Comparison of ENCODE assay signal across 25 cellular contexts in the genomic region with DNA sequence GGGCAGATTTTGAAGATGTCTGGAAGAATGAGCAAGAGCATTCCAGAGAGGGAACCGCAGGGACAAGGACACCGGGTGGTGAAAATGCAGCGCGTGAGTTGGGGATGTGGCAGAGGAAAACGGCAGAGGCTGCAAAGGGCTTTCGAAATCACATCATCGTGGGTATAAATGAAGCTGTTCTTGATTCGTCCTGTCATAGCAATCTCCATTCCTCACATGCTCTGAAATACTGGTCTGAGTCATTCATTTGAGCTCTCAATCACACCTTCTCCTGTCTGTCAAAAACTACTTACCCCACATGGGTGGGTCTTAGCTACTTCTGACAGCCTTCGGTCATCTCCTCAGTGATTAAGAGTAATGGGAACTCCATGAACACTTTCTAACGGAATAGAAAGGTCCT.
"Had no signal": no experiment of that assay in that cellular context is flagged by ENCODE, and none has a peak within 500 bp of the region (broad histone marks: within the 10 kb centered on the region; RNA-seq: fewer than 3 reads in every experiment).

No MANE protein-coding gene starts in this region.

- H3K27me3 ChIP-seq: right atrium auricular region, thyroid gland had no signal

- ATAC-seq: activated CD4-positive, alpha-beta T cell treated with anti-CD3 and anti-CD28 coated beads for 36 hours; activated T-cell treated with anti-CD3 and anti-CD28 coated beads, Interleukin-2, amount 50 U/mL, for 4 hours; foreskin keratinocyte; left colon; pancreas; psoas muscle; stimulated activated naive CD8-positive, alpha-beta T cell treated with anti-CD3 and anti-CD28 coated beads, Interleukin-15, Interleukin-2, amounts not matched to agents 100 U/mL and 50 U/mL, for 24 hours had no signal

- H3K4me3 ChIP-seq: pancreas, psoas muscle, right atrium auricular region, thyroid gland had no signal

- H3K4me3 Mint-ChIP-seq: activated B cell treated with CpG ODN at 0.5 μM for 24 hours; activated CD4-positive, alpha-beta T cell treated with anti-CD3 and anti-CD28 coated beads for 36 hours; activated naive CD8-positive, alpha-beta T cell treated with anti-CD3 and anti-CD28 coated beads for 36 hours; activated T-cell treated with anti-CD3 and anti-CD28 coated beads, Interleukin-2, amount 50 U/mL, for 4 hours; memory B cell; natural killer cell treated with Interleukin-12 subunit alpha and Interleukin-12 subunit beta and Interleukin-15 and Interleukin-18, amount 100 ng/mL, for 72 hours had no signal

- H3K4me1 ChIP-seq: foreskin keratinocyte, pancreas, psoas muscle, right atrium auricular region, thyroid gland had no signal

- H3K36me3 ChIP-seq: pancreas, right atrium auricular region, thyroid gland had no signal

- H3K4me1 Mint-ChIP-seq: activated B cell treated with CpG ODN at 0.5 μM for 24 hours; activated CD4-positive, alpha-beta T cell treated with anti-CD3 and anti-CD28 coated beads for 36 hours; activated naive CD8-positive, alpha-beta T cell treated with anti-CD3 and anti-CD28 coated beads for 36 hours; memory B cell had no signal

- H3K9me3 ChIP-seq: pancreas, psoas muscle, thyroid gland had no signal

- H3K27ac ChIP-seq: foreskin keratinocyte, pancreas, psoas muscle, right atrium auricular region, thyroid gland had no signal

- H3K27me3 Mint-ChIP-seq: activated B cell treated with CpG ODN at 0.5 μM for 24 hours had no signal

- H3K36me3 Mint-ChIP-seq: activated naive CD8-positive, alpha-beta T cell treated with anti-CD3 and anti-CD28 coated beads for 36 hours; memory B cell; natural killer cell treated with Interleukin-12 subunit alpha and Interleukin-12 subunit beta and Interleukin-15 and Interleukin-18, amount 100 ng/mL, for 72 hours had no signal

- DNase-seq: activated B cell treated with CpG ODN at 0.5 μM for 24 hours; activated CD4-positive, alpha-beta T cell treated with anti-CD3 and anti-CD28 coated beads for 36 hours; activated CD4-positive, alpha-beta T cell treated with anti-CD3 and anti-CD28 coated beads, Interleukin-2, amount 50 U/mL, for 48 hours; activated CD8-positive, alpha-beta memory T cell treated with anti-CD3 and anti-CD28 coated beads, Interleukin-2, amount 50 U/mL, for 48 hours; activated naive CD4-positive, alpha-beta T cell treated with Interleukin-2 at 50 U/mL for 16 hours; activated naive CD8-positive, alpha-beta T cell treated with anti-CD3 and anti-CD28 coated beads for 36 hours; activated T-cell treated with anti-CD3 and anti-CD28 coated beads, Interleukin-2, amount 50 U/mL, for 4 hours; central memory CD4-positive, alpha-beta T cell; effector memory CD4-positive, alpha-beta T cell; foreskin keratinocyte; left colon; pancreas; psoas muscle; stimulated activated CD4-positive, alpha-beta T cell treated with anti-CD3 and anti-CD28 coated beads, Interleukin-12 subunit alpha, Interleukin-12 subunit beta, amount 100 ng/mL, for 4 hours; stimulated activated CD4-positive, alpha-beta T cell treated with anti-CD3 and anti-CD28 coated beads, Interleukin-4, amount 100 ng/mL, for 4 hours; stimulated activated naive CD8-positive, alpha-beta T cell treated with anti-CD3 and anti-CD28 coated beads, Interleukin-15, Interleukin-2, amounts not matched to agents 100 U/mL and 50 U/mL, for 24 hours; substantia nigra; thyroid gland had no signal

- FAIRE-seq: astrocyte, colon, keratinocyte, pancreas had no signal

- H3K9me3 Mint-ChIP-seq: activated T-helper 2 cell treated with anti-CD3 and anti-CD28 coated beads, Interferon-gamma antibody, Interleukin-2, Interleukin-4, amounts not matched to agents 10 μg/mL and 5 μg/mL and 100 μg/mL, durations not matched to agents 14 hours and 24 hours and 36 hours; natural killer cell treated with Interleukin-12 subunit alpha and Interleukin-12 subunit beta and Interleukin-15 and Interleukin-18, amount 100 ng/mL, for 72 hours had no signal

- H3K27ac Mint-ChIP-seq: activated B cell treated with CpG ODN at 0.5 μM for 24 hours; activated CD4-positive, alpha-beta T cell treated with anti-CD3 and anti-CD28 coated beads for 36 hours; activated naive CD8-positive, alpha-beta T cell treated with anti-CD3 and anti-CD28 coated beads for 36 hours; activated T-helper 2 cell treated with anti-CD3 and anti-CD28 coated beads, Interferon-gamma antibody, Interleukin-2, Interleukin-4, amounts not matched to agents 10 μg/mL and 5 μg/mL and 100 μg/mL, durations not matched to agents 14 hours and 24 hours and 36 hours; memory B cell; natural killer cell treated with Interleukin-12 subunit alpha and Interleukin-12 subunit beta and Interleukin-15 and Interleukin-18, amount 100 ng/mL, for 72 hours had no signal
